In genomic region chr1:32392358-32392757, GRCh38 we compare ENCODE assay signal across 1 cellular context.
TF ChIP-seq lines count a peak whose summit lies in the region.

No MANE protein-coding gene starts in this region.

TF ChIP-seq in endothelial cell of umbilical vein, 7 proteins besides CTCF, POLR2A, EP300 and RAD21:
- no peak for TF ChIP-seq GATA2 (IDR thresholded peaks at IDR 0.05; ENCODE audit: insufficient read depth, insufficient read length, low read depth, low read length)
- no peak for TF ChIP-seq MYC (IDR thresholded peaks at IDR 0.05; ENCODE audit: low read depth, low read length)
- TF ChIP-seq EZH2 (IDR thresholded peaks at IDR 0.05; ENCODE audit: borderline replicate concordance, low read depth, low read length, severe bottlenecking): no peak
- TF ChIP-seq JUN (IDR thresholded peaks at IDR 0.05; ENCODE audit: borderline replicate concordance, insufficient read depth, insufficient read length, low read depth): no peak
- no peak for TF ChIP-seq MAX (IDR thresholded peaks at IDR 0.05; ENCODE audit: insufficient read depth, insufficient read length)
- no peak for TF ChIP-seq POLR2AphosphoS5 (IDR thresholded peaks at IDR 0.05; ENCODE audit: insufficient read depth, low read depth, low read length)
- no peak for TF ChIP-seq FOS (IDR thresholded peaks at IDR 0.05; ENCODE audit: borderline replicate concordance, insufficient read depth, low read length)
TF ChIP-seq in endothelial cell of umbilical vein: peak in this region for 0.
